ENCODE assay signal across 8 cellular contexts in the genomic region with DNA sequence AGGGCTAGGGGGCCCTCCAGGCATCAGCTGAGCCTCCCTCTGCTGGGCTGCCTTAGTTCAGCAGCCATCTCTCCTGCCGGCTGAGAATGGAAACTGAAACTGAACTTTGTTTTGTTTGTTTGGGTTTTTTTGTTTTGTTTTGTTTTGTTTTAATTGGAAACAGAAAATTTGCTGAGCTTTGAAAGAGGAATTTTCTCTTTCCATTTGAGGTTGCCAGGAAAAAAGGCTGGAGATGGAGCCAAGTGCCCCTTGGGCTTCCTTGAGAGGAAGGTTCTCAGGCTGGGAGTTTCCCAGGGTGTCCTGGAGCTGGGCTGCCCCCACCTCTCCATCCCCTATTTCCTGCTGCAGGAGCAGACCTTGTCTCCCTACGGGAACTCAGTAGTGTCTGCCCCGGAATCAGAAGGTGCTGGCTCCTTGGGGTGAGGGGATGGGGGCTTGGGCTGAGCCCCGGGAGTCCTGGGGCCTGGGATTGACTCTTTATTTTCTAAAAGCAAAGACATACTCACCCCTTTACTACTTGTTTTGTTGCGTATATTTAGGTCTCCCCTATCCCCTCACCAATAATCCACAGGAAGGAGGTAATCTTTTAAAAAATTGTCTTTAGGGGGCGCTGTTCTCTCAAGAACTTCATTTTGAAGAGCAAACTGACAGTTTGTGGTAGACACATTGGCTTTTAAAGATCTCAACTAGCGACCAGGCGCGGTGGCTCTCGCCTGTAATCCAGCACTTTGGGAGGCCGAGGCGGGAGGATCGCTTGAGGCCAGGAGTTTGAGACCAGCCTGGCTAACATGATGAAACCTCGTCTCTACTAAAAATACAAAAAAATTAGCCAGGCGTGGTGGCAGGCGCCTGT. TPM values are rescaled to one million over a fixed set of nuclear protein-coding genes. Genes with fewer than 3 reads are reported as not detected.
A peak's percentile ranks its signal among the peaks of the same experiment; 100 is the strongest.
DNase-seq lines count a peak whose midpoint lies in the region; ATAC-seq and TF ChIP-seq lines count a peak whose summit lies in the region.

No MANE protein-coding gene starts in this region.

- H3K27me3 ChIP-seq in RWPE2 (ENCODE audit: insufficient read depth, poor library complexity, severe bottlenecking), result no peaks in the 10 kb centered on the region
- peaks cover 0 to 31% (median 3%) of the 10 kb centered on the region in 3 donors for H3K27me3 ChIP-seq in psoas muscle (ENCODE audit: insufficient read depth in 3 of 3, low read length in 2 of 3)

- H3K27ac ChIP-seq in RWPE2 (ENCODE audit: poor library complexity, severe bottlenecking), result no peak overlapping the region
- peak overlapping the region; percentile 50 for H3K27ac ChIP-seq in psoas muscle

- CTCF ChIA-PET in activated naive CD4-positive, alpha-beta T cell treated with anti-CD3 and anti-CD28 coated beads, Interleukin-2, amount 10 ng/mL, durations not matched to agents 7 days and 5 days (lab: Charles Lee), result interaction anchor here (0.7 to 6.5 kb wide), 29 partner anchors 8 to 412 kb away, joined by 3 to 59 read pairs (median 5); a partner anchor contains a TSS

- no peaks in the 10 kb centered on the region for H3K36me3 ChIP-seq in RWPE2 (ENCODE audit: low read depth)
- H3K36me3 ChIP-seq in psoas muscle (ENCODE audit: insufficient read depth in 1 of 2, low read depth in 1 of 2), result no peaks in the 10 kb centered on the region

- no peaks in the 10 kb centered on the region for H3K9me3 ChIP-seq in RWPE2 (ENCODE audit: severe bottlenecking)
- no peaks in the 10 kb centered on the region for H3K9me3 ChIP-seq in psoas muscle

- peaks cover 40% of the 10 kb centered on the region for H3K4me1 Mint-ChIP-seq in activated naive CD4-positive, alpha-beta T cell treated with anti-CD3 and anti-CD28 coated beads, Interleukin-2, amount 10 ng/mL, durations not matched to agents 7 days and 5 days
- no peaks in the 10 kb centered on the region for H3K4me1 Mint-ChIP-seq in glutamatergic neuron (ENCODE audit: low read depth, unreplicated experiment)

- H3K36me3 Mint-ChIP-seq in activated naive CD4-positive, alpha-beta T cell treated with anti-CD3 and anti-CD28 coated beads, Interleukin-2, amount 10 ng/mL, durations not matched to agents 7 days and 5 days, result peaks cover 2% of the 10 kb centered on the region
- no peaks in the 10 kb centered on the region for H3K36me3 Mint-ChIP-seq in glutamatergic neuron (ENCODE audit: unreplicated experiment)

- H3K4me3 ChIP-seq in RWPE2 (ENCODE audit: severe bottlenecking) (no peak overlapping the region), psoas muscle (peak overlapping the region; percentile 49)

- ATAC-seq in GM19452 (IDR thresholded peaks at IDR 0.05; ENCODE audit: unreplicated experiment), result peak; percentile 80
- ATAC-seq in HG03558 (IDR thresholded peaks at IDR 0.05; ENCODE audit: extremely low read depth, unreplicated experiment), result peak; percentile 53
- peak; percentile 61 for ATAC-seq in RWPE2 (ENCODE audit: low read depth)
- peak in 1 of 4 donors; percentile 38 for ATAC-seq in psoas muscle

- 45 to 48% (median 47%) methylated on average over 16 of the region's 16 CpGs for WGBS in psoas muscle, 3 donors

- H3K4me1 ChIP-seq in RWPE2 (ENCODE audit: insufficient read depth, poor library complexity, severe bottlenecking) (no peaks in the 10 kb centered on the region), psoas muscle (peaks cover 4% of the 10 kb centered on the region)

- DNase-seq in DMS53 treated with DMSO at 0.1 percent for 48 hours (lab: John Stamatoyannopoulos, UW; ENCODE audit: unreplicated experiment) (peak; percentile 47), RWPE2 (ENCODE audit: low spot score) (no peak), glutamatergic neuron (no peak), psoas muscle (no peak), ureter (ENCODE audit: low spot score) (no peak)
- peak; percentile 81 for DNase-seq in activated naive CD4-positive, alpha-beta T cell treated with anti-CD3 and anti-CD28 coated beads, Interleukin-2, amount 10 ng/mL, durations not matched to agents 7 days and 5 days

- H3K9me3 Mint-ChIP-seq in activated naive CD4-positive, alpha-beta T cell treated with anti-CD3 and anti-CD28 coated beads, Interleukin-2, amount 10 ng/mL, durations not matched to agents 7 days and 5 days, result no peaks in the 10 kb centered on the region
- H3K9me3 Mint-ChIP-seq in glutamatergic neuron (ENCODE audit: unreplicated experiment), result peaks cover 2% of the 10 kb centered on the region

- H3K4me3 Mint-ChIP-seq in activated naive CD4-positive, alpha-beta T cell treated with anti-CD3 and anti-CD28 coated beads, Interleukin-2, amount 10 ng/mL, durations not matched to agents 7 days and 5 days, result peak overlapping the region; percentile 77
- H3K4me3 Mint-ChIP-seq in glutamatergic neuron (ENCODE audit: unreplicated experiment), result no peak overlapping the region

- intact Hi-C loops in psoas muscle (cut with DNase I), result no loop called here

- H3K27ac Mint-ChIP-seq in activated naive CD4-positive, alpha-beta T cell treated with anti-CD3 and anti-CD28 coated beads, Interleukin-2, amount 10 ng/mL, durations not matched to agents 7 days and 5 days, result peak overlapping the region; percentile 98
- no peak overlapping the region for H3K27ac Mint-ChIP-seq in glutamatergic neuron (ENCODE audit: unreplicated experiment)

- H3K27me3 Mint-ChIP-seq in activated naive CD4-positive, alpha-beta T cell treated with anti-CD3 and anti-CD28 coated beads, Interleukin-2, amount 10 ng/mL, durations not matched to agents 7 days and 5 days, result peaks cover 20% of the 10 kb centered on the region
- H3K27me3 Mint-ChIP-seq in glutamatergic neuron (ENCODE audit: unreplicated experiment), result no peaks in the 10 kb centered on the region

- peak; percentile 39 for TF ChIP-seq CTCF in RWPE2 (IDR thresholded peaks at IDR 0.05; ENCODE audit: poor library complexity, severe bottlenecking)
- peak; percentile 54 for TF ChIP-seq CTCF in glutamatergic neuron (IDR thresholded peaks at IDR 0.05; ENCODE audit: partially characterized antibody, unreplicated experiment)
- peak; percentile 29 for TF ChIP-seq CTCF in psoas muscle (IDR thresholded peaks at IDR 0.05)

RNA-seq across cellular contexts. Expression of a gene that starts 21.3 kb away (rescaled TPM):
- total RNA-seq in glutamatergic neuron (ENCODE audit: unreplicated experiment) (not detected), psoas muscle (under 1 TPM; 0.15 to 0.30 (median 0.29) TPM), ureter (1.1 TPM)
- under 1 TPM in 2 of 3 donors, not detected in 1; 0.22 to 0.27 TPM for polyA plus RNA-seq in psoas muscle

RNA-seq across cellular contexts. Expression of a gene that starts 44.1 kb away (rescaled TPM):
- total RNA-seq in glutamatergic neuron (ENCODE audit: unreplicated experiment) (20.2 TPM), psoas muscle (1 to 10 TPM; 5.0 to 9.5 (median 6.4) TPM), ureter (18.0 TPM)
- polyA plus RNA-seq in psoas muscle, result 10 to 100 TPM in 2 of 3 donors, 1 to 10 TPM in 1; 8.0 to 19.4 (median 15.0) TPM

Comparison
In these comparisons a context has a peak if more than half of its experiments do, and no peak if none do; other contexts are left out.
1. DNase-seq: peak in DMS53 treated with DMSO at 0.1 percent for 48 hours (single experiment) and activated naive CD4-positive, alpha-beta T cell treated with anti-CD3 and anti-CD28 coated beads, Interleukin-2, amount 10 ng/mL, durations not matched to agents 7 days and 5 days (single experiment); none in RWPE2 (single experiment), glutamatergic neuron (single experiment), psoas muscle (0 of 2) and ureter (single experiment).
2. Peak in every context shown above with its lines, with median percentiles within 50 percentile points of each other: CTCF ChIP-seq.